Comparison of ENCODE assay signal across 21 cellular contexts in genomic region chr12:56107242-56107641, GRCh38. TPM values are rescaled to one million over a fixed set of nuclear protein-coding genes. Genes with fewer than 3 reads are reported as not detected.
DNase-seq lines count a peak whose midpoint lies in the region; ATAC-seq lines count a peak whose summit lies in the region.
"Had no signal": no experiment of that assay in that cellular context is flagged by ENCODE, and none has a peak within 500 bp of the region (broad histone marks: within the 10 kb centered on the region; RNA-seq: fewer than 3 reads in every experiment).

No MANE protein-coding gene starts in this region.

- H3K4ac ChIP-seq in mesenchymal stem cell (ENCODE audit: low read depth in 1 of 2, low read length in 2 of 2): no peak overlapping the region

- no peak for DNase-seq in activated CD4-positive, alpha-beta T cell treated with anti-CD3 and anti-CD28 coated beads, Interleukin-2, amount 10 ng/mL, durations not matched to agents 24 days and 14 days
- no peak for DNase-seq in activated CD4-positive, alpha-beta T cell treated with anti-CD3 and anti-CD28 coated beads, Interleukin-2, amount 50 U/mL, for 4 hours
- DNase-seq in GM23248: no peak
- DNase-seq in activated CD8-positive, alpha-beta T cell treated with anti-CD3 and anti-CD28 coated beads, Interleukin-2, amount 10 ng/mL, durations not matched to agents 7 days and 5 days: no peak
- no peak for DNase-seq in mesenchymal stem cell
- no peak for DNase-seq in activated CD4-positive, CD25-positive, alpha-beta regulatory T cell treated with anti-CD3 and anti-CD28 coated beads, Interleukin-2, amount 50 U/mL, for 72 hours
- DNase-seq: activated CD4-positive, CD25-positive, alpha-beta regulatory T cell; aorta; CD8-positive, alpha-beta T cell; gastrocnemius medialis; naive B cell; NCI-H1436 treated with DMSO at 0.1 percent for 48 hours; NCI-H345; psoas muscle; stimulated activated naive CD4-positive, alpha-beta T cell; T-helper 1 cell; upper lobe of right lung had no signal

- peaks cover 4% of the 10 kb centered on the region for H3K79me1 ChIP-seq in mesenchymal stem cell (replicated peaks; ENCODE audit: low read length, poor library complexity, severe bottlenecking)

- POLR2A ChIA-PET in activated CD8-positive, alpha-beta T cell treated with anti-CD3 and anti-CD28 coated beads, Interleukin-2, amount 10 ng/mL, durations not matched to agents 7 days and 5 days (lab: Charles Lee): interaction anchor here (1.2 kb wide), 1 partner anchor 11 kb away, joined by 5 read pairs; the partner anchor contains the start of gene ZC3H10

- no peak overlapping the region for H3K14ac ChIP-seq in mesenchymal stem cell (ENCODE audit: low read length in 2 of 2)

- no peak overlapping the region for H2AFZ ChIP-seq in GM23248
- H2AFZ ChIP-seq in mesenchymal stem cell (ENCODE audit: low read depth, low read length): no peak overlapping the region

- peaks cover 45% of the 10 kb centered on the region for H3K79me2 ChIP-seq in GM23248 (ENCODE audit: insufficient read depth)

- no peak overlapping the region for H3K23ac ChIP-seq in mesenchymal stem cell (ENCODE audit: low read length in 2 of 2)

- H3K9me3 ChIP-seq in GM23248 (ENCODE audit: low read depth) (no peaks in the 10 kb centered on the region), mesenchymal stem cell (ENCODE audit: control insufficient read depth, low read length) (no peaks in the 10 kb centered on the region)
- H3K9me3 ChIP-seq: A549, gastrocnemius medialis, psoas muscle, upper lobe of right lung had no signal

- no peaks in the 10 kb centered on the region for H3K9me2 ChIP-seq in GM23248 (ENCODE audit: insufficient read depth)

- no peak overlapping the region for H3K18ac ChIP-seq in mesenchymal stem cell (ENCODE audit: low read depth in 1 of 2, low read length in 2 of 2)

- H4K8ac ChIP-seq in mesenchymal stem cell (ENCODE audit: low read length): no peak overlapping the region

- CTCF ChIA-PET in activated CD8-positive, alpha-beta T cell treated with anti-CD3 and anti-CD28 coated beads, Interleukin-2, amount 10 ng/mL, durations not matched to agents 7 days and 5 days (lab: Charles Lee): interaction anchor here (1.1 to 13.1 kb wide), 8 partner anchors 8 to 110 kb away, joined by 3 to 88 read pairs (median 5); partner anchors contain the start of genes SUOX and ZC3H10

- no peaks in the 10 kb centered on the region for H3K27me3 Mint-ChIP-seq in activated CD4-positive, alpha-beta T cell treated with anti-CD3 and anti-CD28 coated beads, Interleukin-2, amount 10 ng/mL, durations not matched to agents 24 days and 14 days
- no peaks in the 10 kb centered on the region for H3K27me3 Mint-ChIP-seq in activated CD8-positive, alpha-beta T cell treated with anti-CD3 and anti-CD28 coated beads, Interleukin-2, amount 10 ng/mL, durations not matched to agents 7 days and 5 days (ENCODE audit: low read depth)
- H3K27me3 Mint-ChIP-seq: naive B cell had no signal

- H3K9ac ChIP-seq in GM23248: peak overlapping the region; percentile 90; the same call in 1 of the 2 replicates
- peak overlapping the region; percentile 97 for H3K9ac ChIP-seq in mesenchymal stem cell (ENCODE audit: low read length)

- peaks cover 69% of the 10 kb centered on the region for H3K36me3 Mint-ChIP-seq in activated CD4-positive, alpha-beta T cell treated with anti-CD3 and anti-CD28 coated beads, Interleukin-2, amount 10 ng/mL, durations not matched to agents 24 days and 14 days (ENCODE audit: low read depth)
- peaks cover 71% of the 10 kb centered on the region for H3K36me3 Mint-ChIP-seq in activated CD8-positive, alpha-beta T cell treated with anti-CD3 and anti-CD28 coated beads, Interleukin-2, amount 10 ng/mL, durations not matched to agents 7 days and 5 days (ENCODE audit: low read depth)

- H3K4me1 Mint-ChIP-seq in activated CD4-positive, alpha-beta T cell treated with anti-CD3 and anti-CD28 coated beads, Interleukin-2, amount 10 ng/mL, durations not matched to agents 24 days and 14 days: peaks cover 31% of the 10 kb centered on the region
- H3K4me1 Mint-ChIP-seq in activated CD8-positive, alpha-beta T cell treated with anti-CD3 and anti-CD28 coated beads, Interleukin-2, amount 10 ng/mL, durations not matched to agents 7 days and 5 days (ENCODE audit: low read depth): peaks cover 46% of the 10 kb centered on the region

- no peak overlapping the region for H2BK12ac ChIP-seq in mesenchymal stem cell (ENCODE audit: low read length in 2 of 2)

- H3K4me3 Mint-ChIP-seq in activated CD4-positive, alpha-beta T cell treated with anti-CD3 and anti-CD28 coated beads, Interleukin-2, amount 10 ng/mL, durations not matched to agents 24 days and 14 days: peak overlapping the region; percentile 98
- H3K4me3 Mint-ChIP-seq in activated CD8-positive, alpha-beta T cell treated with anti-CD3 and anti-CD28 coated beads, Interleukin-2, amount 10 ng/mL, durations not matched to agents 7 days and 5 days: no peak overlapping the region
- H3K4me3 Mint-ChIP-seq: CD8-positive, alpha-beta T cell had no signal

- H3K4me1 ChIP-seq in GM23248 (ENCODE audit: insufficient read depth): peaks cover 21% of the 10 kb centered on the region
- H3K4me1 ChIP-seq in mesenchymal stem cell (ENCODE audit: control insufficient read depth, insufficient read depth, low read depth, low read length): no peaks in the 10 kb centered on the region

- no peak overlapping the region for H2BK5ac ChIP-seq in mesenchymal stem cell (ENCODE audit: low read depth, low read length, poor library complexity, severe bottlenecking)

- H3K4me3 ChIP-seq in GM23248 (no peak overlapping the region), mesenchymal stem cell (ENCODE audit: insufficient read depth in 1 of 2, low read depth in 1 of 2, low read length in 2 of 2) (no peak overlapping the region)
- H3K4me3 ChIP-seq: A549, coronary artery, gastrocnemius medialis, psoas muscle, upper lobe of right lung had no signal

- ATAC-seq in activated CD8-positive, alpha-beta T cell treated with anti-CD3 and anti-CD28 coated beads, Interleukin-2, amount 10 ng/mL, durations not matched to agents 7 days and 5 days: no peak
- ATAC-seq in GM21515 (IDR thresholded peaks at IDR 0.05; ENCODE audit: unreplicated experiment): no peak
- ATAC-seq in HG02970 (IDR thresholded peaks at IDR 0.05; ENCODE audit: low FRiP score, unreplicated experiment): no peak
- ATAC-seq: A549; CD8-positive, alpha-beta T cell; gastrocnemius medialis; psoas muscle; upper lobe of right lung had no signal

- in situ Hi-C loops in GM23248 (cut with MboI): no loop called here

- H3K36me3 ChIP-seq in GM23248 (ENCODE audit: low read depth): peaks cover 52% of the 10 kb centered on the region
- H3K36me3 ChIP-seq in mesenchymal stem cell (ENCODE audit: control insufficient read depth in 1 of 2, insufficient read depth in 2 of 2, low read depth in 1 of 2, low read length in 2 of 2): peaks cover 30 to 55% of the 10 kb centered on the region in 2 experiments

- 97 to 100% methylated on average over 3 of the region's 3 CpGs for WGBS in GM23248 (ENCODE audit: low coverage in 1 of 2, low lambda C conversion rate in 2 of 2, missing lambda C conversion rate in 2 of 2), 2 experiments
- 97% methylated on average over 2 of the region's 3 CpGs for WGBS in mesenchymal stem cell

- H2BK15ac ChIP-seq in mesenchymal stem cell (ENCODE audit: low read depth, poor library complexity, severe bottlenecking): no peak overlapping the region

- H3K4me2 ChIP-seq in GM23248 (ENCODE audit: unreplicated experiment) (no peak overlapping the region), mesenchymal stem cell (ENCODE audit: low read length, poor library complexity, severe bottlenecking) (no peak overlapping the region)

- H4K20me1 ChIP-seq in GM23248 (ENCODE audit: insufficient read depth): no peaks in the 10 kb centered on the region

- no peaks in the 10 kb centered on the region for H3K9me3 Mint-ChIP-seq in activated CD4-positive, alpha-beta T cell treated with anti-CD3 and anti-CD28 coated beads, Interleukin-2, amount 10 ng/mL, durations not matched to agents 24 days and 14 days
- H3K9me3 Mint-ChIP-seq in activated CD8-positive, alpha-beta T cell treated with anti-CD3 and anti-CD28 coated beads, Interleukin-2, amount 10 ng/mL, durations not matched to agents 7 days and 5 days (ENCODE audit: insufficient read depth): no peaks in the 10 kb centered on the region
- H3K9me3 Mint-ChIP-seq: CD8-positive, alpha-beta T cell; naive B cell had no signal

- H4K91ac ChIP-seq in mesenchymal stem cell (ENCODE audit: low read length): no peak overlapping the region

- H3K27ac ChIP-seq in GM23248 (no peak overlapping the region), mesenchymal stem cell (ENCODE audit: low read length, poor library complexity, severe bottlenecking) (no peak overlapping the region)
- H3K27ac ChIP-seq: A549, coronary artery, gastrocnemius medialis, psoas muscle, upper lobe of right lung had no signal

- H3K27me3 ChIP-seq in GM23248 (replicated peaks; ENCODE audit: insufficient read depth): no peaks in the 10 kb centered on the region
- no peaks in the 10 kb centered on the region for H3K27me3 ChIP-seq in mesenchymal stem cell (ENCODE audit: control insufficient read depth in 1 of 2, insufficient read depth in 1 of 2, low read length in 2 of 2)
- H3K27me3 ChIP-seq: gastrocnemius medialis, upper lobe of right lung had no signal

- H2BK120ac ChIP-seq in mesenchymal stem cell (ENCODE audit: low read depth, low read length): no peak overlapping the region

- peak overlapping the region; percentile 26 for H3K27ac Mint-ChIP-seq in activated CD4-positive, alpha-beta T cell treated with anti-CD3 and anti-CD28 coated beads, Interleukin-2, amount 10 ng/mL, durations not matched to agents 24 days and 14 days
- H3K27ac Mint-ChIP-seq in activated CD8-positive, alpha-beta T cell treated with anti-CD3 and anti-CD28 coated beads, Interleukin-2, amount 10 ng/mL, durations not matched to agents 7 days and 5 days: peak overlapping the region; percentile 64
- H3K27ac Mint-ChIP-seq: CD8-positive, alpha-beta T cell had no signal

- no peak overlapping the region for H2AK5ac ChIP-seq in mesenchymal stem cell (ENCODE audit: low read length, severe bottlenecking)

- peaks cover 35% of the 10 kb centered on the region for H3F3A ChIP-seq in GM23248 (ENCODE audit: insufficient read depth)

- intact Hi-C loops in activated CD4-positive, alpha-beta T cell treated with anti-CD3 and anti-CD28 coated beads, Interleukin-2, amount 10 ng/mL, durations not matched to agents 24 days and 14 days (cut with micrococcal nuclease): no loop called here

RNA-seq across cellular contexts. Expression of gene PA2G4, which starts 2.9 kb away (rescaled TPM):
- total RNA-seq in activated CD4-positive, alpha-beta T cell treated with anti-CD3 and anti-CD28 coated beads, Interleukin-2, amount 10 ng/mL, durations not matched to agents 24 days and 14 days: 453 and 472 TPM in 2 replicates
- total RNA-seq in GM23248 (2014; rRNA removed; shearing (Covaris generic)): 115 and 120 TPM in 2 replicates
- polyA plus RNA-seq in GM23248 (2016; fragmentation: Nextera tagmentation; extraction: Ambion mirVana): 152 and 157 TPM in 2 replicates
- 100 to 1,000 TPM; 316 to 323 TPM for total RNA-seq in activated CD8-positive, alpha-beta T cell treated with anti-CD3 and anti-CD28 coated beads, Interleukin-2, amount 10 ng/mL, durations not matched to agents 7 days and 5 days
- polyA plus RNA-seq in mesenchymal stem cell (2013, experiment 1 of 2): 98.1 TPM
- 97.4 TPM for polyA plus RNA-seq in mesenchymal stem cell (2013, experiment 2 of 2)

RNA-seq across cellular contexts. Expression of gene RPL41, which starts 9.2 kb away (rescaled TPM):
- total RNA-seq in activated CD4-positive, alpha-beta T cell treated with anti-CD3 and anti-CD28 coated beads, Interleukin-2, amount 10 ng/mL, durations not matched to agents 24 days and 14 days: 3,831 and 3,993 TPM in 2 replicates
- 1,463 and 1,892 TPM in 2 replicates for total RNA-seq in GM23248 (2014; rRNA removed; shearing (Covaris generic))
- polyA plus RNA-seq in GM23248 (2016; fragmentation: Nextera tagmentation; extraction: Ambion mirVana): 2,480 and 2,545 TPM in 2 replicates
- total RNA-seq in activated CD8-positive, alpha-beta T cell treated with anti-CD3 and anti-CD28 coated beads, Interleukin-2, amount 10 ng/mL, durations not matched to agents 7 days and 5 days: 1,000 to 10,000 TPM; 3,845 to 4,046 TPM
- 10,850 TPM for polyA plus RNA-seq in mesenchymal stem cell (2013, experiment 1 of 2)
- 10,960 TPM for polyA plus RNA-seq in mesenchymal stem cell (2013, experiment 2 of 2)

RNA-seq across cellular contexts. Expression of gene ZC3H10, which starts 10.8 kb away (rescaled TPM):
- total RNA-seq in activated CD4-positive, alpha-beta T cell treated with anti-CD3 and anti-CD28 coated beads, Interleukin-2, amount 10 ng/mL, durations not matched to agents 24 days and 14 days: 8.9 and 11.2 TPM in 2 replicates
- 1.9 and 2.7 TPM in 2 replicates for total RNA-seq in GM23248 (2014; rRNA removed; shearing (Covaris generic))
- 3.0 and 3.3 TPM in 2 replicates for polyA plus RNA-seq in GM23248 (2016; fragmentation: Nextera tagmentation; extraction: Ambion mirVana)
- total RNA-seq in activated CD8-positive, alpha-beta T cell treated with anti-CD3 and anti-CD28 coated beads, Interleukin-2, amount 10 ng/mL, durations not matched to agents 7 days and 5 days: 10 to 100 TPM in 1 of 2 experiments, 1 to 10 TPM in 1; 9.1 to 10.6 TPM
- 2.5 TPM for polyA plus RNA-seq in mesenchymal stem cell (2013, experiment 1 of 2)
- polyA plus RNA-seq in mesenchymal stem cell (2013, experiment 2 of 2): 2.4 TPM

RNA-seq across cellular contexts. Expression of gene ESYT1, which starts 20.8 kb away (rescaled TPM):
- 155 and 158 TPM in 2 replicates for total RNA-seq in activated CD4-positive, alpha-beta T cell treated with anti-CD3 and anti-CD28 coated beads, Interleukin-2, amount 10 ng/mL, durations not matched to agents 24 days and 14 days
- 164 and 216 TPM in 2 replicates for total RNA-seq in GM23248 (2014; rRNA removed; shearing (Covaris generic))
- 108 and 115 TPM in 2 replicates for polyA plus RNA-seq in GM23248 (2016; fragmentation: Nextera tagmentation; extraction: Ambion mirVana)
- total RNA-seq in activated CD8-positive, alpha-beta T cell treated with anti-CD3 and anti-CD28 coated beads, Interleukin-2, amount 10 ng/mL, durations not matched to agents 7 days and 5 days: 100 to 1,000 TPM; 317 to 333 TPM
- polyA plus RNA-seq in mesenchymal stem cell (2013, experiment 1 of 2): 63.4 TPM
- polyA plus RNA-seq in mesenchymal stem cell (2013, experiment 2 of 2): 57.8 TPM

RNA-seq across cellular contexts. Expression of gene ERBB3, which starts 27.3 kb away (rescaled TPM):
- 0.14 and 0.57 TPM in 2 replicates for total RNA-seq in activated CD4-positive, alpha-beta T cell treated with anti-CD3 and anti-CD28 coated beads, Interleukin-2, amount 10 ng/mL, durations not matched to agents 24 days and 14 days
- total RNA-seq in GM23248 (2014; rRNA removed; shearing (Covaris generic)): 3.3 and 3.5 TPM in 2 replicates
- polyA plus RNA-seq in GM23248 (2016; fragmentation: Nextera tagmentation; extraction: Ambion mirVana): 1.9 and 2.1 TPM in 2 replicates
- 1 to 10 TPM; 5.4 to 5.9 TPM for total RNA-seq in activated CD8-positive, alpha-beta T cell treated with anti-CD3 and anti-CD28 coated beads, Interleukin-2, amount 10 ng/mL, durations not matched to agents 7 days and 5 days
- 0.17 TPM for polyA plus RNA-seq in mesenchymal stem cell (2013, experiment 1 of 2)
- polyA plus RNA-seq in mesenchymal stem cell (2013, experiment 2 of 2): 0.10 TPM
